Comparison of ENCODE assay signal across 1 cellular context in the genomic region with DNA sequence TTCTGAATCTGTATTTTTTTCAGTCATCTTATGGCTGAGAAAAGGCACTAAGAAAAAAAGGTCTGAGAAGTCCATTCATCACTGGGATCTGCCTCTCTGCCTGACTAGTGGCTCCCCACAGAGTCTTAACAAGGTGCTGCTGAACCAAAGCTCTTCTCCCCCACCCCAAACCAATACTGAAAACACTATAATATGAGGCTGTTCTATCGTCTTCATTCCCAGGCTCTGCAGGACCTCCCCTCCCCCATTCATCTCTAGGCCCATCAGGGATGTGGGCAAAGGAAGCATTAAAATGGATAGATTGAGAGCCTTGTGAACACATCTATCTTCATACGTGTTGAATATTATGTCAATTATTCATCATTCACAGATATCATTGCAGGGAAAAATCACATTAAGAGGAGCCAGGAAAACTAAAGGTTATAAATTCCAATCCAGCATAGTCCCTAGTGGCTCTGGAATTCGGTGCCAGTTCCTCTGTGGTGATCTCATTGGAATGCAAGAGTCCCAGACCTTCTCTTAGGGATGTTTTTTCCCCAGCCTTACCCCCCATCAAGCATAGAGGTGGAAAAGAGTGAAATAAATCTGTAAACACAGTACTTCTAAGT.
TF ChIP-seq lines count a peak whose summit lies in the region.

No MANE protein-coding gene starts in this region.

TF ChIP-seq in IMR-90, 13 proteins besides CTCF, POLR2A, EP300 and RAD21:
- TF ChIP-seq MAZ (IDR thresholded peaks at IDR 0.05; ENCODE audit: borderline replicate concordance, low read depth, low read length) (no peak), MAFK (IDR thresholded peaks at IDR 0.05; ENCODE audit: low read depth, low read length) (no peak), RFX5 (IDR thresholded peaks at IDR 0.05; ENCODE audit: low read depth, low read length) (no peak), FOS (IDR thresholded peaks at IDR 0.05; ENCODE audit: low read depth, low read length) (no peak), MXI1 (IDR thresholded peaks at IDR 0.05; ENCODE audit: borderline replicate concordance, low read depth, low read length) (no peak), RCOR1 (IDR thresholded peaks at IDR 0.05; ENCODE audit: insufficient replicate concordance, low read length) (no peak)
TF ChIP-seq in IMR-90: peak in this region for 0.
